ENCODE assay signal across 14 cellular contexts in the genomic region with DNA sequence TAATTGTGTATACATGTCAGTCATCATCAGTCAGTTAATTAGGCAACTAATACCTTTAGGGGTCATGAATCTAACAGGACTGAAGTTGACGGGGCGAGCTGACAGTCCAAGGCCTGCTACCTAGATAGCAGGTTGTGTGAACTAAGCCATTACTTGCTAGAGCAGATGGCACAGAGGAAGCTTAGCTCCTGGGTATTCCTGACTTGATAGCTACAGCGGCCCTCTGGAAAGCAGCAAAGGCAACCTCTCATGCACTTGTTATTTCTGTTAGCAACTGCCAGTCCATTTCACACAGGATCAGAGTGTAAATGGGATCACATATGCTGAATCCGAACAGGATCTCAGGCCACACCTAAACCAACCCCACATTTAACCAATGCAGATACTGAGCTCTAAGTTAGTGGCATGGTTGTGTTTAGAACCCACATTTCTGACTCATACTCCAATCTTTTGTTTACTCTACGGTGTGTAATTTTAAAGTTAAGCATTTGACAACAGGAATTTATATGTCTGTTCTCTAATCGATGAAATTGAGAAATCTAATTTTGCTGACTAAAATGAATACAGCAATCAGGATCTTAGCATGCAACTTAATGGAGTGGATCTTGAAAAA.
"Had no signal": no experiment of that assay in that cellular context is flagged by ENCODE, and none has a peak within 500 bp of the region (broad histone marks: within the 10 kb centered on the region; RNA-seq: fewer than 3 reads in every experiment).

No MANE protein-coding gene starts in this region.

- DNase-seq: activated CD4-positive, alpha-beta memory T cell treated with anti-CD3 and anti-CD28 coated beads, Interleukin-2, amount 10 ng/mL, durations not matched to agents 7 days and 5 days; activated CD4-positive, alpha-beta T cell treated with anti-CD3 and anti-CD28 coated beads for 1 hour; activated CD8-positive, alpha-beta memory T cell treated with anti-CD3 and anti-CD28 coated beads, Interleukin-2, amount 50 U/mL, for 4 hours; activated naive CD8-positive, alpha-beta T cell treated with anti-CD3 and anti-CD28 coated beads, Interleukin-2, amount 50 U/mL, for 24 hours; activated T-cell treated with anti-CD3 and anti-CD28 coated beads, Interleukin-2, amount 50 U/mL, for 72 hours; left cardiac atrium; occipital lobe; psoas muscle; stimulated activated CD4-positive, alpha-beta T cell treated with anti-CD3 and anti-CD28 coated beads, Interleukin-2, amount 100 ng/mL, for 48 hours; stimulated activated naive CD4-positive, alpha-beta T cell treated with Interleukin-2 at 50 U/mL for 16 hours; trophoblast cell had no signal

- H3K4me1 ChIP-seq: ascending aorta, psoas muscle had no signal

- H3K27me3 Mint-ChIP-seq: activated CD4-positive, alpha-beta memory T cell treated with anti-CD3 and anti-CD28 coated beads, Interleukin-2, amount 10 ng/mL, durations not matched to agents 7 days and 5 days; activated naive CD8-positive, alpha-beta T cell treated with anti-CD3 and anti-CD28 coated beads, Interleukin-2, amount 50 U/mL, for 24 hours had no signal

- H3K27me3 ChIP-seq: ascending aorta had no signal

- H3K36me3 ChIP-seq: ascending aorta had no signal

- H3K9me3 ChIP-seq: ascending aorta, psoas muscle had no signal

- H3K4me3 Mint-ChIP-seq: activated CD4-positive, alpha-beta memory T cell treated with anti-CD3 and anti-CD28 coated beads, Interleukin-2, amount 10 ng/mL, durations not matched to agents 7 days and 5 days; activated naive CD8-positive, alpha-beta T cell treated with anti-CD3 and anti-CD28 coated beads, Interleukin-2, amount 50 U/mL, for 24 hours; activated T-cell treated with anti-CD3 and anti-CD28 coated beads, Interleukin-2, amount 50 U/mL, for 72 hours; dendritic cell treated with granulocyte-macrophage colony-stimulating factor and Interleukin-4, amounts not matched to agents 40 ng/mL and 50 ng/mL, for 4 days; nephron had no signal

- H3K27ac ChIP-seq: ascending aorta, psoas muscle had no signal

- H3K27ac Mint-ChIP-seq: activated CD4-positive, alpha-beta memory T cell treated with anti-CD3 and anti-CD28 coated beads, Interleukin-2, amount 10 ng/mL, durations not matched to agents 7 days and 5 days; activated naive CD8-positive, alpha-beta T cell treated with anti-CD3 and anti-CD28 coated beads, Interleukin-2, amount 50 U/mL, for 24 hours; activated T-cell treated with anti-CD3 and anti-CD28 coated beads, Interleukin-2, amount 50 U/mL, for 72 hours; dendritic cell treated with granulocyte-macrophage colony-stimulating factor and Interleukin-4, amounts not matched to agents 40 ng/mL and 50 ng/mL, for 4 days; nephron had no signal

- ATAC-seq: activated naive CD8-positive, alpha-beta T cell treated with anti-CD3 and anti-CD28 coated beads, Interleukin-2, amount 50 U/mL, for 24 hours; activated T-cell treated with anti-CD3 and anti-CD28 coated beads, Interleukin-2, amount 50 U/mL, for 72 hours; left cardiac atrium; psoas muscle had no signal

- H3K4me3 ChIP-seq: ascending aorta, psoas muscle had no signal

- H3K4me1 Mint-ChIP-seq: activated CD4-positive, alpha-beta memory T cell treated with anti-CD3 and anti-CD28 coated beads, Interleukin-2, amount 10 ng/mL, durations not matched to agents 7 days and 5 days; activated naive CD8-positive, alpha-beta T cell treated with anti-CD3 and anti-CD28 coated beads, Interleukin-2, amount 50 U/mL, for 24 hours had no signal
